Comparison of ENCODE assay signal across 11 cellular contexts in the genomic region with DNA sequence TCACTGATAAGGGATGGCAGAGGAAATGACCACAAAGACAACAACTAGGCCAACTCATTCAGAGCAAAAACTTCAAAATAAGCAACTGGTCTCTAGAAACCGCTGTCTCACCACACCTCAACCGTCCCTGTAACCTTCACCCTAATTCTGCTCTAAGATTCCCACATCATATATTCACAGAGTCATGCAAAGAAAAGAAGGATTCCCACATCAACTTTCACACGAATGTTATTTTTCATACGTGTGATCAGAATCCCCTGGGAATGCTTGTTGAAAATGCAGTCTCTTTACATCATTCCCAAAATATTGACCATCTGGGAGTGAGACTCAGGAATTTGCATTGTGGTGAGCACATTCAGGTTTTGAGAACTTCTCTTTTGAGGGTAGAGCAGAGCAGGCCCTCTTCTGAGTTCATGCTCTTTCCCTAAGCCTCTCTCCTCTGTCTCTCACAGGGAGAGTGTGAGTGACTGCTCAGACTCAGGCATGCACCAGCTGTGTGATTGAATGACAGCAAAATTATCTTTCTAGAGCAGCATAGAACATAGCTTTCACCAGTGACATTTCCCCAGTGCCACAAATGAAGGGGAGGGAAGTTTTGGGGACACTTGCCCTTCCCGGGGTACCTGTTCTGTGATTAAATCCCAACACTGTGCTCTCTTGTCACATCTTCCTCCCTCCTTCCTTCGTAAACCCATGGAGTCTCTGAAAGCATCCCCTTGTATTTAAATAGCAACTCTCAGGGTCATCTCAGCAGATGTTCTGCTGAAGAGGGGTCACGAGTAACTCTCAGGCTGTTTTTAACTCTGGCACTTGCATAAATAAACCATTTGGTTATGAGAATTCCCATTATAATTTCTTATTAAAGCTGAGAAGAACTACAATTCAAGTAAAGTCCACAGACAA.
A peak's percentile ranks its signal among the peaks of the same experiment; 100 is the strongest.
DNase-seq lines count a peak whose midpoint lies in the region; ATAC-seq, FAIRE-seq and TF ChIP-seq lines count a peak whose summit lies in the region.
"Had no signal": no experiment of that assay in that cellular context is flagged by ENCODE, and none has a peak within 500 bp of the region (broad histone marks: within the 10 kb centered on the region; RNA-seq: fewer than 3 reads in every experiment).

No MANE protein-coding gene starts in this region.

- no peak for ATAC-seq in activated CD8-positive, alpha-beta T cell treated with anti-CD3 and anti-CD28 coated beads, Interleukin-2, amount 10 ng/mL, durations not matched to agents 7 days and 5 days
- ATAC-seq in activated CD8-positive, alpha-beta T cell treated with anti-CD3 and anti-CD28 coated beads for 36 hours, result no peak
- peak; percentile 73 for ATAC-seq in HG02870 (IDR thresholded peaks at IDR 0.05; ENCODE audit: unreplicated experiment)
- ATAC-seq in pancreas, result no peak
- ATAC-seq in upper lobe of right lung, result no peak

- no peak overlapping the region for H3K4me3 Mint-ChIP-seq in activated CD8-positive, alpha-beta T cell treated with anti-CD3 and anti-CD28 coated beads, Interleukin-2, amount 10 ng/mL, durations not matched to agents 7 days and 5 days
- no peak overlapping the region for H3K4me3 Mint-ChIP-seq in activated CD8-positive, alpha-beta T cell treated with anti-CD3 and anti-CD28 coated beads for 36 hours

- peaks cover 23% of the 10 kb centered on the region for H3K4me1 Mint-ChIP-seq in activated CD8-positive, alpha-beta T cell treated with anti-CD3 and anti-CD28 coated beads, Interleukin-2, amount 10 ng/mL, durations not matched to agents 7 days and 5 days (ENCODE audit: low read depth)
- peaks cover 22% of the 10 kb centered on the region for H3K4me1 Mint-ChIP-seq in activated CD8-positive, alpha-beta T cell treated with anti-CD3 and anti-CD28 coated beads for 36 hours (ENCODE audit: low read depth)

- intact Hi-C loops in activated CD8-positive, alpha-beta T cell treated with anti-CD3 and anti-CD28 coated beads for 36 hours (cut with micrococcal nuclease), result no loop called here
- intact Hi-C loops in pancreas (cut with DNase I) (no loop called here), upper lobe of right lung (cut with DNase I) (no loop called here)

- no peaks in the 10 kb centered on the region for H3K9me3 ChIP-seq in small intestine (ENCODE audit: control insufficient read depth, low read depth)
- H3K9me3 ChIP-seq in pancreas, result no peaks in the 10 kb centered on the region
- peaks cover 5% of the 10 kb centered on the region for H3K9me3 ChIP-seq in upper lobe of right lung

- H3K4me1 ChIP-seq in small intestine (ENCODE audit: control insufficient read depth in 2 of 2, insufficient read depth in 1 of 2, low read depth in 1 of 2, low read length in 1 of 2) (no peaks in the 10 kb centered on the region), pancreas (no peaks in the 10 kb centered on the region), upper lobe of right lung (no peaks in the 10 kb centered on the region)

- no peaks in the 10 kb centered on the region for H3K27me3 Mint-ChIP-seq in activated CD8-positive, alpha-beta T cell treated with anti-CD3 and anti-CD28 coated beads, Interleukin-2, amount 10 ng/mL, durations not matched to agents 7 days and 5 days (ENCODE audit: low read depth)
- no peaks in the 10 kb centered on the region for H3K27me3 Mint-ChIP-seq in activated CD8-positive, alpha-beta T cell treated with anti-CD3 and anti-CD28 coated beads for 36 hours

- POLR2A ChIA-PET in activated CD8-positive, alpha-beta T cell treated with anti-CD3 and anti-CD28 coated beads, Interleukin-2, amount 10 ng/mL, durations not matched to agents 7 days and 5 days (lab: Charles Lee), result no interaction called here
- POLR2A ChIA-PET in activated CD8-positive, alpha-beta T cell treated with anti-CD3 and anti-CD28 coated beads for 36 hours (lab: Charles Lee), result no interaction called here

- no peaks in the 10 kb centered on the region for H3K27me3 ChIP-seq in small intestine (ENCODE audit: control insufficient read depth in 2 of 2, insufficient read depth in 2 of 2, low read length in 2 of 2)
- no peaks in the 10 kb centered on the region for H3K27me3 ChIP-seq in pancreas
- H3K27me3 ChIP-seq in upper lobe of right lung, result no peaks in the 10 kb centered on the region

- DNase-seq in activated CD8-positive, alpha-beta T cell treated with anti-CD3 and anti-CD28 coated beads, Interleukin-2, amount 10 ng/mL, durations not matched to agents 7 days and 5 days, result no peak
- no peak for DNase-seq in activated CD8-positive, alpha-beta T cell treated with anti-CD3 and anti-CD28 coated beads for 36 hours
- DNase-seq in brain pericyte (ENCODE audit: low read depth, low spot score) (peak; percentile 82), skeletal muscle cell (ENCODE audit: low read depth) (peak; percentile 84), small intestine (no peak), pancreas (no peak), upper lobe of right lung (no peak)
- DNase-seq: activated CD4-positive, alpha-beta T cell treated with anti-CD3 and anti-CD28 coated beads, Interleukin-2, amount 50 U/mL, for 48 hours; effector CD4-positive, alpha-beta T cell; Karpas-422 had no signal

- peak overlapping the region; percentile 47 for H3K27ac Mint-ChIP-seq in activated CD8-positive, alpha-beta T cell treated with anti-CD3 and anti-CD28 coated beads, Interleukin-2, amount 10 ng/mL, durations not matched to agents 7 days and 5 days
- no peak overlapping the region for H3K27ac Mint-ChIP-seq in activated CD8-positive, alpha-beta T cell treated with anti-CD3 and anti-CD28 coated beads for 36 hours

- H3K4me3 ChIP-seq in skeletal muscle cell (ENCODE audit: low read depth, low read length), result no peak overlapping the region
- no peak overlapping the region for H3K4me3 ChIP-seq in small intestine (ENCODE audit: low read depth in 1 of 2, low read length in 2 of 2)
- H3K4me3 ChIP-seq in pancreas, result no peak overlapping the region
- no peak overlapping the region for H3K4me3 ChIP-seq in upper lobe of right lung

- FAIRE-seq in small intestine (lab: Jason Lieb, UNC) (no peak), pancreas (lab: Jason Lieb, UNC) (no peak)

- no peaks in the 10 kb centered on the region for H3K9me3 Mint-ChIP-seq in activated CD8-positive, alpha-beta T cell treated with anti-CD3 and anti-CD28 coated beads, Interleukin-2, amount 10 ng/mL, durations not matched to agents 7 days and 5 days (ENCODE audit: insufficient read depth)
- H3K9me3 Mint-ChIP-seq in activated CD8-positive, alpha-beta T cell treated with anti-CD3 and anti-CD28 coated beads for 36 hours, result peaks cover under 1% of the 10 kb centered on the region

- H3K36me3 ChIP-seq in small intestine (ENCODE audit: control insufficient read depth in 2 of 2, insufficient read depth in 2 of 2, low read length in 2 of 2) (no peaks in the 10 kb centered on the region), pancreas (no peaks in the 10 kb centered on the region), upper lobe of right lung (no peaks in the 10 kb centered on the region)

- H3K27ac ChIP-seq in small intestine (ENCODE audit: low read depth in 1 of 2, low read length in 1 of 2), result no peak overlapping the region
- no peak overlapping the region for H3K27ac ChIP-seq in pancreas
- H3K27ac ChIP-seq in upper lobe of right lung, result no peak overlapping the region

- peaks cover 72% of the 10 kb centered on the region for H3K36me3 Mint-ChIP-seq in activated CD8-positive, alpha-beta T cell treated with anti-CD3 and anti-CD28 coated beads, Interleukin-2, amount 10 ng/mL, durations not matched to agents 7 days and 5 days (ENCODE audit: low read depth)
- peaks cover 50% of the 10 kb centered on the region for H3K36me3 Mint-ChIP-seq in activated CD8-positive, alpha-beta T cell treated with anti-CD3 and anti-CD28 coated beads for 36 hours (ENCODE audit: low read depth)

- TF ChIP-seq CTCF in activated CD8-positive, alpha-beta T cell treated with anti-CD3 and anti-CD28 coated beads for 36 hours (IDR thresholded peaks at IDR 0.05), result no peak
- no peak for TF ChIP-seq CTCF in pancreas (IDR thresholded peaks at IDR 0.05)
- no peak for TF ChIP-seq CTCF in upper lobe of right lung (IDR thresholded peaks at IDR 0.05)

- 69 to 87% (median 78%) methylated on average over 7 of the region's 7 CpGs for WGBS in small intestine, 3 donors
- 88 to 90% methylated on average over 7 of the region's 7 CpGs for WGBS in pancreas, 2 donors

- CTCF ChIA-PET in activated CD8-positive, alpha-beta T cell treated with anti-CD3 and anti-CD28 coated beads, Interleukin-2, amount 10 ng/mL, durations not matched to agents 7 days and 5 days (lab: Charles Lee), result no interaction called here
- CTCF ChIA-PET in activated CD8-positive, alpha-beta T cell treated with anti-CD3 and anti-CD28 coated beads for 36 hours (lab: Charles Lee), result no interaction called here

Comparison
In these comparisons a context has a peak if more than half of its experiments do, and no peak if none do; other contexts are left out.
1. DNase-seq: peak in brain pericyte (single experiment) and skeletal muscle cell (single experiment); none in activated CD8-positive, alpha-beta T cell treated with anti-CD3 and anti-CD28 coated beads, Interleukin-2, amount 10 ng/mL, durations not matched to agents 7 days and 5 days (single experiment), activated CD8-positive, alpha-beta T cell treated with anti-CD3 and anti-CD28 coated beads for 36 hours (single experiment), small intestine (single experiment), pancreas (0 of 6) and upper lobe of right lung (single experiment).